ENCODE assay signal across 12 cellular contexts in the genomic region with DNA sequence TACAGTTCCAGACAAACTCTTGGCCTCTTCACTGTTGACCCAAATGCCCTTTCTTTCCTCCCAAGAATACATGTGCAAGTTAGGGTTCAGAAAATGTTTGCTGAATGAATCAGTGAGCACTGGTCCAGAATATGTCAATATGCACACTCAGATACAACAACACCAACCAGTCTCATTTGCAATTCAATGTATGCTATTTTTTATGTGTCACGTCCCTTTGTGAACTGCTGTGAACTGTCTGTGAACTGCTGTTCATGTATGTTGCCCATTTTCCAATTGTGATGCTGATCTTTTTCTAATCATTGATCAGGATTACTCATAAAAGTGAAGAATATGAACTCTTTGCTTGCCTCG. TPM values are rescaled to one million over a fixed set of nuclear protein-coding genes. Genes with fewer than 3 reads are reported as not detected.
DNase-seq lines count a peak whose midpoint lies in the region; ATAC-seq, FAIRE-seq and TF ChIP-seq lines count a peak whose summit lies in the region.
"Had no signal": no experiment of that assay in that cellular context is flagged by ENCODE, and none has a peak within 500 bp of the region (broad histone marks: within the 10 kb centered on the region; RNA-seq: fewer than 3 reads in every experiment).

No MANE protein-coding gene starts in this region.

- H3K4me3 Mint-ChIP-seq in endothelial cell (ENCODE audit: unreplicated experiment) = no peak overlapping the region
- H3K4me3 Mint-ChIP-seq: activated B cell treated with CpG ODN at 0.5 μM for 24 hours had no signal

- H3K4me1 Mint-ChIP-seq in endothelial cell (ENCODE audit: unreplicated experiment) = peaks cover 27% of the 10 kb centered on the region

- peaks cover 3% of the 10 kb centered on the region for H3K27me3 Mint-ChIP-seq in endothelial cell (ENCODE audit: unreplicated experiment)
- H3K27me3 Mint-ChIP-seq: activated B cell treated with CpG ODN at 0.5 μM for 24 hours had no signal

- intact Hi-C loops in endothelial cell of umbilical vein (cut with micrococcal nuclease) = no loop called here

- BruUV-seq in endothelial cell of umbilical vein (replicated peaks; lab: Mats Ljungman, UMichigan) = no TSS peak

- H3K36me3 Mint-ChIP-seq in endothelial cell (ENCODE audit: low read depth, unreplicated experiment) = no peaks in the 10 kb centered on the region

- H3K9ac ChIP-seq in endothelial cell of umbilical vein (replicated peaks; ENCODE audit: extremely low read depth, insufficient read depth, low read length) (peak overlapping the region; percentile 0), skeletal muscle satellite cell (ENCODE audit: low read depth, low read length) (peak overlapping the region; percentile 30)

- no peaks in the 10 kb centered on the region for H3K9me1 ChIP-seq in endothelial cell of umbilical vein (replicated peaks; ENCODE audit: control insufficient read depth, extremely low read depth, insufficient read depth, low read length)

- dilution Hi-C loops in endothelial cell of umbilical vein (cut with MboI; ENCODE audit: extremely low pct_ligation_motif_present, low sequenced_read_pairs) = no loop called here

- no peaks in the 10 kb centered on the region for H3K79me2 ChIP-seq in endothelial cell of umbilical vein (ENCODE audit: control insufficient read depth, insufficient read depth, low read length)

- no peaks in the 10 kb centered on the region for H3K27me3 ChIP-seq in RWPE2 (ENCODE audit: insufficient read depth, poor library complexity, severe bottlenecking)
- H3K27me3 ChIP-seq in endothelial cell of umbilical vein (ENCODE audit: control insufficient read depth in 2 of 2, insufficient read depth in 2 of 2, low read length in 2 of 2) = no peaks in the 10 kb centered on the region
- H3K27me3 ChIP-seq in skeletal muscle satellite cell (ENCODE audit: control insufficient read depth, insufficient read depth, low read length) = no peaks in the 10 kb centered on the region
- H3K27me3 ChIP-seq: body of pancreas had no signal

- DNase-seq in EL = peak; percentile 57
- DNase-seq in RWPE2 (ENCODE audit: low spot score) = no peak
- no peak for DNase-seq in endothelial cell of umbilical vein (ENCODE audit: low read depth, low spot score)
- no peak for DNase-seq in endothelial cell (ENCODE audit: low spot score)
- no peak for DNase-seq in GM20000 (ENCODE audit: low spot score)
- DNase-seq: activated B cell treated with CpG ODN at 0.5 μM for 24 hours, body of pancreas, NCI-H187 had no signal

- H3K4me3 ChIP-seq in RWPE2 (ENCODE audit: severe bottlenecking) (no peak overlapping the region), endothelial cell of umbilical vein (replicated peaks in 1 of 3; ENCODE audit: insufficient read depth in 1 of 3, low read depth in 1 of 3, low read length in 3 of 3) (no peak overlapping the region), skeletal muscle satellite cell (ENCODE audit: low read length) (peak overlapping the region; percentile 28)
- H3K4me3 ChIP-seq: body of pancreas, HAP-1 had no signal

- ATAC-seq in RWPE2 (ENCODE audit: low read depth) (peak; percentile 17; the same call in 2 of the 3 replicates), HG03196 (IDR thresholded peaks at IDR 0.05; ENCODE audit: unreplicated experiment) (no peak), GM21576 (IDR thresholded peaks at IDR 0.05; ENCODE audit: unreplicated experiment) (no peak)
- ATAC-seq: body of pancreas had no signal

- POLR2A ChIA-PET in endothelial cell of umbilical vein (lab: Charles Lee) = no interaction called here

- no peaks in the 10 kb centered on the region for H3K36me3 ChIP-seq in RWPE2 (ENCODE audit: low read depth)
- H3K36me3 ChIP-seq in endothelial cell of umbilical vein (ENCODE audit: control insufficient read depth in 2 of 2, extremely low read depth in 1 of 2, insufficient read depth in 2 of 2, low read length in 2 of 2) = no peaks in the 10 kb centered on the region
- no peaks in the 10 kb centered on the region for H3K36me3 ChIP-seq in skeletal muscle satellite cell (ENCODE audit: insufficient read depth, low read length)
- H3K36me3 ChIP-seq: HAP-1 had no signal

- H2AFZ ChIP-seq in endothelial cell of umbilical vein (ENCODE audit: low read depth, low read length) = no peak overlapping the region

- H3K4me2 ChIP-seq in endothelial cell of umbilical vein (ENCODE audit: insufficient read depth, low read length) (peak overlapping the region; percentile 27), skeletal muscle satellite cell (ENCODE audit: low read length) (peak overlapping the region; percentile 64)

- TF ChIP-seq CTCF in RWPE2 (IDR thresholded peaks at IDR 0.05; ENCODE audit: poor library complexity, severe bottlenecking) = no peak
- TF ChIP-seq CTCF in endothelial cell of umbilical vein (IDR thresholded peaks at IDR 0.05; ENCODE audit: extremely low read depth in 1 of 2, insufficient read depth in 1 of 2, low read depth in 1 of 2, low read length in 2 of 2) = no peak
- no peak for TF ChIP-seq CTCF in endothelial cell (IDR thresholded peaks at IDR 0.05; ENCODE audit: unreplicated experiment)
- no peak for TF ChIP-seq CTCF in GM20000 (IDR thresholded peaks at IDR 0.05; ENCODE audit: extremely low read depth, missing control alignments)

- CTCF ChIA-PET in endothelial cell of umbilical vein (lab: Charles Lee) = interaction anchor here (4.7 kb wide), 1 partner anchor 16 kb away, joined by 26 read pairs; no protein-coding TSS in a partner anchor

- no peaks in the 10 kb centered on the region for H4K20me1 ChIP-seq in endothelial cell of umbilical vein (replicated peaks; ENCODE audit: control insufficient read depth, extremely low read depth, insufficient read depth, low read length)

- no peaks in the 10 kb centered on the region for H3K9me3 Mint-ChIP-seq in endothelial cell (ENCODE audit: unreplicated experiment)
- H3K9me3 Mint-ChIP-seq: activated B cell treated with CpG ODN at 0.5 μM for 24 hours had no signal

- TF ChIP-seq POLR2A in endothelial cell of umbilical vein (IDR thresholded peaks at IDR 0.05; ENCODE audit: low read depth, low read length) = no peak

- FAIRE-seq in endothelial cell of umbilical vein (lab: Jason Lieb, UNC) = peak; percentile 55

- H3K27ac ChIP-seq in RWPE2 (ENCODE audit: poor library complexity, severe bottlenecking) (peak overlapping the region; percentile 84), endothelial cell of umbilical vein (ENCODE audit: insufficient read depth, low read depth, low read length) (peak overlapping the region; percentile 93)

- H3K27ac Mint-ChIP-seq in endothelial cell (ENCODE audit: unreplicated experiment) = no peak overlapping the region
- H3K27ac Mint-ChIP-seq: activated B cell treated with CpG ODN at 0.5 μM for 24 hours had no signal

- H3K4me1 ChIP-seq in RWPE2 (ENCODE audit: insufficient read depth, poor library complexity, severe bottlenecking) = peaks cover 73% of the 10 kb centered on the region
- peaks cover 95% of the 10 kb centered on the region for H3K4me1 ChIP-seq in endothelial cell of umbilical vein (ENCODE audit: control insufficient read depth, extremely low read depth, insufficient read depth, low read length)
- H3K4me1 ChIP-seq in skeletal muscle satellite cell (ENCODE audit: control insufficient read depth, insufficient read depth, low read length) = peaks cover 91% of the 10 kb centered on the region

- H3K9me3 ChIP-seq in RWPE2 (ENCODE audit: severe bottlenecking) = no peaks in the 10 kb centered on the region
- no peaks in the 10 kb centered on the region for H3K9me3 ChIP-seq in endothelial cell of umbilical vein (replicated peaks; ENCODE audit: control insufficient read depth, insufficient read depth, low read length)
- H3K9me3 ChIP-seq in skeletal muscle satellite cell (replicated peaks; ENCODE audit: low read length) = no peaks in the 10 kb centered on the region
- H3K9me3 ChIP-seq: body of pancreas, HAP-1 had no signal

TF ChIP-seq in endothelial cell of umbilical vein, 7 proteins besides CTCF, POLR2A, EP300 and RAD21:
- TF ChIP-seq EZH2 (IDR thresholded peaks at IDR 0.05; ENCODE audit: borderline replicate concordance, low read depth, low read length, severe bottlenecking) (no peak), POLR2AphosphoS5 (IDR thresholded peaks at IDR 0.05; ENCODE audit: insufficient read depth, low read depth, low read length) (no peak), JUN (IDR thresholded peaks at IDR 0.05; ENCODE audit: borderline replicate concordance, insufficient read depth, insufficient read length, low read depth) (no peak), MYC (IDR thresholded peaks at IDR 0.05; ENCODE audit: low read depth, low read length) (no peak), GATA2 (IDR thresholded peaks at IDR 0.05; ENCODE audit: insufficient read depth, insufficient read length, low read depth, low read length) (no peak), FOS (IDR thresholded peaks at IDR 0.05; ENCODE audit: borderline replicate concordance, insufficient read depth, low read length) (no peak)
- TF ChIP-seq, protein P1, sequence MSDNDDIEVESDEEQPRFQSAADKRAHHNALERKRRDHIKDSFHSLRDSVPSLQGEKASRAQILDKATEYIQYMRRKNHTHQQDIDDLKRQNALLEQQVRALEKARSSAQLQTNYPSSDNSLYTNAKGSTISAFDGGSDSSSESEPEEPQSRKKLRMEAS (IDR thresholded peaks at IDR 0.05; ENCODE audit: insufficient read depth, insufficient read length) = no peak

RNA-seq across cellular contexts. Expression of a gene that starts 17.8 kb away (rescaled TPM):
- total RNA-seq in endothelial cell of umbilical vein (4.0 and 6.2 TPM in 2 replicates), endothelial cell (ENCODE audit: unreplicated experiment) (0.90 TPM)
- polyA plus RNA-seq in endothelial cell of umbilical vein = 6.0 and 6.1 TPM in 2 replicates
- polyA plus RNA-seq in endothelial cell of umbilical vein (2011; cell fraction: cytosol; rRNA removed) = 3.9 and 4.7 TPM in 2 replicates
- 31.6 and 35.6 TPM in 2 replicates for polyA plus RNA-seq in endothelial cell of umbilical vein (2011; cell fraction: nucleus; rRNA removed)
- polyA plus RNA-seq in endothelial cell of umbilical vein (2012) = 4.2 and 4.7 TPM in 2 replicates
- 13.8 and 19.6 TPM in 2 replicates for polyA minus RNA-seq in endothelial cell of umbilical vein
- not detected for polyA minus RNA-seq in endothelial cell of umbilical vein (2011; cell fraction: cytosol; rRNA and poly(A)+ RNA removed)
- 13.5 and 19.1 TPM in 2 replicates for polyA minus RNA-seq in endothelial cell of umbilical vein (2011; cell fraction: nucleus; rRNA and poly(A)+ RNA removed)
- 9.2 and 15.5 TPM in 2 replicates for total RNA-seq in skeletal muscle satellite cell (2012; rRNA removed)

RNA-seq across cellular contexts. Expression of a gene that starts 29.6 kb away (rescaled TPM):
- total RNA-seq in endothelial cell of umbilical vein (63.7 and 69.1 TPM in 2 replicates), endothelial cell (ENCODE audit: unreplicated experiment) (28.5 TPM)
- polyA plus RNA-seq in endothelial cell of umbilical vein = 19.4 and 28.6 TPM in 2 replicates
- 41.5 and 45.2 TPM in 2 replicates for polyA plus RNA-seq in endothelial cell of umbilical vein (2011; cell fraction: cytosol; rRNA removed)
- polyA plus RNA-seq in endothelial cell of umbilical vein (2011; cell fraction: nucleus; rRNA removed) = 67.2 and 94.8 TPM in 2 replicates
- polyA plus RNA-seq in endothelial cell of umbilical vein (2012) = 60.0 and 85.3 TPM in 2 replicates
- 62.1 and 66.3 TPM in 2 replicates for polyA minus RNA-seq in endothelial cell of umbilical vein
- polyA minus RNA-seq in endothelial cell of umbilical vein (2011; cell fraction: cytosol; rRNA and poly(A)+ RNA removed) = 57.0 TPM
- 30.6 and 52.1 TPM in 2 replicates for polyA minus RNA-seq in endothelial cell of umbilical vein (2011; cell fraction: nucleus; rRNA and poly(A)+ RNA removed)
- total RNA-seq in skeletal muscle satellite cell (2012; rRNA removed) = 51.1 and 54.8 TPM in 2 replicates
